ENCODE assay signal across 19 cellular contexts in genomic region chr19:48728882-48729645, GRCh38. TPM values are rescaled to one million over a fixed set of nuclear protein-coding genes. Genes with fewer than 3 reads are reported as not detected.
A peak's percentile ranks its signal among the peaks of the same experiment; 100 is the strongest.
DNase-seq lines count a peak whose midpoint lies in the region; ATAC-seq and TF ChIP-seq lines count a peak whose summit lies in the region.
"Had no signal": no experiment of that assay in that cellular context is flagged by ENCODE, and none has a peak within 500 bp of the region (broad histone marks: within the 10 kb centered on the region; RNA-seq: fewer than 3 reads in every experiment).

No MANE protein-coding gene starts in this region.

- H3K4me3 ChIP-seq in H7 (ENCODE audit: insufficient read depth, low read depth, low read length) (peak overlapping the region; percentile 3; the same call in 1 of the 2 replicates), sigmoid colon (peak overlapping the region in 3 of 4 donors; percentile 31 to 35 (median 33))
- H3K4me3 ChIP-seq: gastrocnemius medialis, GM12878, PC-9 had no signal

- H3K9me3 ChIP-seq in sigmoid colon = no peaks in the 10 kb centered on the region
- H3K9me3 ChIP-seq: gastrocnemius medialis had no signal

- no peak for TF ChIP-seq POLR2A in sigmoid colon (IDR thresholded peaks at IDR 0.05)

- H3K36me3 ChIP-seq in H7 (replicated peaks; ENCODE audit: control insufficient read depth, insufficient read depth, low read length) (no peaks in the 10 kb centered on the region), sigmoid colon (no peaks in the 10 kb centered on the region)
- H3K36me3 ChIP-seq: gastrocnemius medialis had no signal

- H3K27me3 ChIP-seq in H7 (ENCODE audit: control insufficient read depth, insufficient read depth, low read length) (no peaks in the 10 kb centered on the region; the same call in 1 of the 2 replicates), sigmoid colon (peaks cover 0 to 25% (median 0%) of the 10 kb centered on the region in 3 donors)
- H3K27me3 ChIP-seq: dorsolateral prefrontal cortex, gastrocnemius medialis had no signal

- CTCF ChIA-PET in GM10248 (lab: Yijun Ruan, JAX) = interaction anchor here (1.2 kb wide), 1 partner anchor 59 kb away, joined by 3 read pairs; no protein-coding TSS in a partner anchor

- H3K27ac ChIP-seq in sigmoid colon = peak overlapping the region in 2 of 4 donors; percentile 44 to 58
- H3K27ac ChIP-seq: C4-2B, PC-9 had no signal

- intact Hi-C loops in sigmoid colon (cut with DNase I) = no loop called here

- DNase-seq in H7 (peak; percentile 76), ecto neural progenitor cell (ENCODE audit: low spot score) (peak; percentile 58), kidney tubule cell (ENCODE audit: low spot score) (peak; percentile 15), sigmoid colon (no peak), glomerular visceral epithelial cell (ENCODE audit: extremely low spot score) (no peak), GM10248 (ENCODE audit: extremely low spot score) (no peak)
- DNase-seq: activated CD8-positive, alpha-beta memory T cell treated with anti-CD3 and anti-CD28 coated beads for 24 hours; anterior cingulate cortex; dorsolateral prefrontal cortex; gastrocnemius medialis; naive thymus-derived CD8-positive, alpha-beta T cell; NCI-H1930; NCI-H524 treated with DMSO at 0.1 percent for 48 hours; PC-9; stimulated activated naive CD4-positive, alpha-beta T cell treated with Interleukin-2 at 50 U/mL for 16 hours had no signal

- H3K4me1 ChIP-seq in sigmoid colon = peaks cover 0 to 7% (median 4%) of the 10 kb centered on the region in 4 donors

- no peak for ATAC-seq in HG02981 (IDR thresholded peaks at IDR 0.05; ENCODE audit: unreplicated experiment)
- ATAC-seq: gastrocnemius medialis; GM12878; naive thymus-derived CD8-positive, alpha-beta T cell had no signal

- POLR2A ChIA-PET in GM10248 (lab: Yijun Ruan, JAX) = no interaction called here

- TF ChIP-seq CTCF in sigmoid colon (IDR thresholded peaks at IDR 0.05) = no peak
- no peak for TF ChIP-seq CTCF in GM10248 (IDR thresholded peaks at IDR 0.05; ENCODE audit: control extremely low read depth, extremely low read depth, low read depth, missing control alignments)

- 60 to 77% methylated on average over 78 of the region's 78 CpGs for whole genome bisulfite sequencing in sigmoid colon, 2 donors

- no peak for TF ChIP-seq EP300 in sigmoid colon (IDR thresholded peaks at IDR 0.05)

RNA-seq across cellular contexts. Expression of gene MAMSTR, which starts 9.5 kb away (rescaled TPM):
- total RNA-seq in H7 (2014; rRNA removed; shearing (Covaris generic)) = 1.7 and 2.4 TPM in 2 replicates
- total RNA-seq in sigmoid colon = 1 to 10 TPM in 1 of 4 donors, under 1 TPM in 3; 0.82 to 1.8 (median 0.89) TPM
- polyA plus RNA-seq in sigmoid colon = 1 to 10 TPM in 1 of 3 donors, under 1 TPM in 1, not detected in 1; 0.69 to 1.0 TPM

RNA-seq across cellular contexts. Expression of gene RASIP1, which starts 11.3 kb away (rescaled TPM):
- 4.5 and 4.6 TPM in 2 replicates for total RNA-seq in H7 (2014; rRNA removed; shearing (Covaris generic))
- 10 to 100 TPM in 2 of 4 donors, 1 to 10 TPM in 2; 4.9 to 11.4 (median 10.5) TPM for total RNA-seq in sigmoid colon
- polyA plus RNA-seq in sigmoid colon = 1 to 10 TPM in 2 of 3 donors, under 1 TPM in 1; 0.69 to 6.0 (median 5.0) TPM
- polyA plus RNA-seq: GM12878 had no signal

RNA-seq across cellular contexts. Expression of gene IZUMO1, which starts 17.6 kb away (rescaled TPM):
- 0.18 and 0.24 TPM in 2 replicates for total RNA-seq in H7 (2014; rRNA removed; shearing (Covaris generic))
- not detected for total RNA-seq in sigmoid colon
- polyA plus RNA-seq in sigmoid colon = 1 to 10 TPM in 1 of 3 donors, under 1 TPM in 1, not detected in 1; 0.15 to 1.8 TPM
- total RNA-seq: GM12878; M059J; naive thymus-derived CD8-positive, alpha-beta T cell had no signal
- polyA plus RNA-seq: GM12878; naive thymus-derived CD8-positive, alpha-beta T cell had no signal

RNA-seq across cellular contexts. Expression of gene FUT1, which starts 23.4 kb away (rescaled TPM):
- 6.1 and 8.2 TPM in 2 replicates for total RNA-seq in H7 (2014; rRNA removed; shearing (Covaris generic))
- total RNA-seq in sigmoid colon = under 1 TPM in 3 of 4 donors, not detected in 1; 0.41 to 0.71 (median 0.49) TPM
- under 1 TPM in 2 of 3 donors, not detected in 1; under 0.01 to 0.80 TPM for polyA plus RNA-seq in sigmoid colon
- total RNA-seq: GM12878; naive thymus-derived CD8-positive, alpha-beta T cell had no signal
- polyA plus RNA-seq: naive thymus-derived CD8-positive, alpha-beta T cell had no signal

RNA-seq across cellular contexts. Expression of gene FGF21, which starts 26.3 kb away (rescaled TPM):
- 0.35 TPM in 1 of 2 replicates, not detected in the other for total RNA-seq in H7 (2014; rRNA removed; shearing (Covaris generic))
- not detected for total RNA-seq in sigmoid colon
- polyA plus RNA-seq in sigmoid colon = not detected
- total RNA-seq: dorsolateral prefrontal cortex; gastrocnemius medialis; GM12878; M059J; naive thymus-derived CD8-positive, alpha-beta T cell had no signal
- polyA plus RNA-seq: GM12878; naive thymus-derived CD8-positive, alpha-beta T cell had no signal

Comparison
In these comparisons a context has a peak if more than half of its experiments do, and no peak if none do; other contexts are left out.
1. DNase-seq: peak in H7 (single experiment), ecto neural progenitor cell (single experiment) and kidney tubule cell (single experiment); none in sigmoid colon (single experiment), glomerular visceral epithelial cell (single experiment) and GM10248 (single experiment).